In genomic region chr3:32947466-32948238, GRCh38 we compare ENCODE assay signal across 8 cellular contexts. TPM values are rescaled to one million over a fixed set of nuclear protein-coding genes. Genes with fewer than 3 reads are reported as not detected.
DNase-seq lines count a peak whose midpoint lies in the region; ATAC-seq and TF ChIP-seq lines count a peak whose summit lies in the region.

No MANE protein-coding gene starts in this region.

- peaks cover 0 to 5% (median 0%) of the 10 kb centered on the region in 3 donors for H3K27me3 Mint-ChIP-seq in immature natural killer cell (ENCODE audit: low read depth in 3 of 3)

- no peaks in the 10 kb centered on the region for H3K9me3 Mint-ChIP-seq in immature natural killer cell

- H3K36me3 Mint-ChIP-seq in immature natural killer cell: no peaks in the 10 kb centered on the region

- H3K27ac Mint-ChIP-seq in immature natural killer cell: no peak overlapping the region

- no peak overlapping the region for H3K4me3 Mint-ChIP-seq in immature natural killer cell

- peak; percentile 75 for TF ChIP-seq CTCF in astrocyte of the cerebellum (IDR thresholded peaks at IDR 0.05; ENCODE audit: low read depth, low read length, missing control alignments)

- in situ Hi-C loops in astrocyte of the cerebellum (cut with HindIII; ENCODE audit: low sequenced_read_pairs): no loop called here

- no peak overlapping the region for H3K4me3 ChIP-seq in astrocyte of the cerebellum (ENCODE audit: low read depth, low read length)

- no peaks in the 10 kb centered on the region for H3K4me1 Mint-ChIP-seq in immature natural killer cell

- peak; percentile 53 to 64 for DNase-seq in NCI-H187 (lab: John Stamatoyannopoulos, UW)
- no peak for DNase-seq in NCI-H187 treated with DMSO at 0.1 percent for 48 hours (lab: John Stamatoyannopoulos, UW)
- peak; percentile 98 for DNase-seq in NCI-H2029 (lab: John Stamatoyannopoulos, UW)
- peak; percentile 62 for DNase-seq in T1000 (lab: John Stamatoyannopoulos, UW)
- DNase-seq in astrocyte of the cerebellum (ENCODE audit: low read depth): peak; percentile 58
- peak; percentile 53 to 67 (median 61) for DNase-seq in immature natural killer cell
- DNase-seq in stimulated activated CD4-positive, alpha-beta T cell treated with anti-CD3 and anti-CD28 coated beads, Interleukin-15, amount 100 ng/mL, for 48 hours (ENCODE audit: low read depth in 2 of 2): peak; percentile 88 to 94

- peak; percentile 94 for ATAC-seq in HG02798 (IDR thresholded peaks at IDR 0.05; ENCODE audit: poor library complexity, unreplicated experiment)

RNA-seq across cellular contexts. Expression of gene CCR4, which starts 3.8 kb away (rescaled TPM):
- under 1 TPM in 1 of 3 donors, not detected in 2; 0.08 TPM for polyA plus RNA-seq in immature natural killer cell
